ENCODE assay signal across 8 cellular contexts in the genomic region with DNA sequence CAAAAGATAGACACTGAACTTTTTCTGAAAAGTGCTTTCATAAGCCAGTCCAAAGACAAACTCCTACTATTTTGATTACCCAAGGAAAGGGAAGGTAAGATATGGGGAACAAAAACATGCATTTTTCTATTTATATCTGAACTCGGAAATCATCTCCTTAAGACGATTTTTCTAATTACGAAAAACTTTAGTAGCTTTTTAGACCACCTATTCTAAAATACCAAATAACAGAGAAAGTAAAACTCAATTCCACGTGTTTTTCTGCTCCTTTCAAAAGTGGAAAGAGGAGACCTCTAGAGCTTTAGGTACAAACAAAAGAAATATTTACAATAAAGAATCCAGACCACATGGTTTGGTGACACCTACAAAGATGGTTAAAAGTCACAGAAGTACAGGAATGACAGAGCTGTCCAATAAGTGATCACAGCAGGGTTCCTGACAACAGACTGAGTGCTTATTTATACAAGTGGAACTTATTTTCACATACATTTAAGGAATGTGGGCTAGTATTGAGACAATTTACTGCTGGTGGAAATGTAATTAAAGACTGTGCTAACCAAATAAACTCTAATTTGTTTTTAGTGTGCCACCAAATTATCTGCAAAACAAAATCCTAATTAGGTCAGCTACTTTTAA. TPM values are rescaled to one million over a fixed set of nuclear protein-coding genes. Genes with fewer than 3 reads are reported as not detected.
A peak's percentile ranks its signal among the peaks of the same experiment; 100 is the strongest.
DNase-seq lines count a peak whose midpoint lies in the region; ATAC-seq, FAIRE-seq and TF ChIP-seq lines count a peak whose summit lies in the region.
"Had no signal": no experiment of that assay in that cellular context is flagged by ENCODE, and none has a peak within 500 bp of the region (broad histone marks: within the 10 kb centered on the region; RNA-seq: fewer than 3 reads in every experiment).

No MANE protein-coding gene starts in this region.

- H3K4me3 ChIP-seq in HUES48 (ENCODE audit: low read depth, low read length), result peak overlapping the region; percentile 82; the same call in 1 of the 2 replicates
- peak overlapping the region; percentile 13; the same call in 1 of the 2 replicates for H3K4me3 ChIP-seq in GM12878
- peak overlapping the region; percentile 61 to 66 for H3K4me3 ChIP-seq in left lung
- H3K4me3 ChIP-seq in suprapubic skin, result peak overlapping the region; percentile 71

- peak overlapping the region; percentile 17 for H3K4me2 ChIP-seq in GM12878 (ENCODE audit: control insufficient read depth, insufficient read depth)

- SMC1A ChIA-PET in GM12878 (lab: Charles Lee; ENCODE audit: uncharacterized antibody, unreplicated experiment), result interaction anchor here (0.8 to 1.1 kb wide), 2 partner anchors 9 to 17 kb away, joined by 3 to 4 read pairs; no protein-coding TSS in a partner anchor

- 26% methylated on average over 4 of the region's 4 CpGs for WGBS in GM12878 (ENCODE audit: insufficient coverage, insufficient replicate concordance, low lambda C conversion rate, missing lambda C conversion rate)
- WGBS in suprapubic skin, result 13% methylated on average over 4 of the region's 4 CpGs

- POLR2A ChIA-PET in GM12878 (lab: Charles Lee), result no interaction called here

- TF ChIP-seq RAD21 in GM12878 (IDR thresholded peaks at IDR 0.05; ENCODE audit: insufficient read depth, low read depth, low read length), result no peak

- RAD21 ChIA-PET in GM12878 (lab: Charles Lee; ENCODE audit: unreplicated experiment), result no interaction called here

- DNase-seq in GM12878 (ENCODE audit: low read depth, low spot score) (no peak), left lung (no peak), suprapubic skin (ENCODE audit: low spot score in 2 of 2) (no peak), mesenteric fat pad (ENCODE audit: low spot score) (no peak), HCEC 1CT (no peak)

- intact Hi-C loops in GM12878 (cut with micrococcal nuclease; ENCODE audit: unreplicated experiment) (no loop called here), left lung (cut with DNase I) (no loop called here)

- H3K4me1 ChIP-seq in HUES48 (ENCODE audit: control insufficient read depth, insufficient read depth, low read length) (peaks cover 42% of the 10 kb centered on the region), GM12878 (ENCODE audit: control insufficient read depth, insufficient read depth, low read length) (peaks cover 3% of the 10 kb centered on the region; the same call in 1 of the 2 replicates), left lung (peaks cover 0 to 10% of the 10 kb centered on the region in 2 donors), suprapubic skin (peaks cover 55% of the 10 kb centered on the region)

- TSS peak; percentile 49 for BruUV-seq in GM12878 (replicated peaks; lab: Mats Ljungman, UMichigan)

- TF ChIP-seq POLR2A in GM12878 (IDR thresholded peaks at IDR 0.05; ENCODE audit: low read depth, low read length), result no peak
- no peak for TF ChIP-seq POLR2A in suprapubic skin (IDR thresholded peaks at IDR 0.05)

- H2AFZ ChIP-seq in GM12878 (ENCODE audit: control insufficient read depth, low read depth, low read length), result no peak overlapping the region

- peak overlapping the region; percentile 63 for H3K27ac ChIP-seq in HUES48 (ENCODE audit: low read depth, low read length)
- no peak overlapping the region for H3K27ac ChIP-seq in GM12878 (ENCODE audit: control insufficient read depth, insufficient read depth)
- peak overlapping the region; percentile 86 to 97 for H3K27ac ChIP-seq in left lung
- peak overlapping the region; percentile 93 for H3K27ac ChIP-seq in suprapubic skin

- H3K27me3 ChIP-seq in HUES48 (ENCODE audit: control insufficient read depth, insufficient read depth, low read length), result peaks cover 21% of the 10 kb centered on the region
- H3K27me3 ChIP-seq in GM12878 (replicated peaks in 1 of 2; ENCODE audit: control insufficient read depth in 2 of 2, insufficient read depth in 2 of 2, low read length in 1 of 2), result no peaks in the 10 kb centered on the region
- H3K27me3 ChIP-seq in left lung, result peaks cover 0 to 33% of the 10 kb centered on the region in 2 donors
- H3K27me3 ChIP-seq in suprapubic skin, result no peaks in the 10 kb centered on the region

- in situ Hi-C loops in GM12878 (cut with MboI), result no loop called here

- H3K9me3 ChIP-seq in HUES48 (ENCODE audit: control insufficient read depth, insufficient read depth, low read length) (no peaks in the 10 kb centered on the region), GM12878 (replicated peaks; ENCODE audit: control insufficient read depth, insufficient read depth, low read length) (no peaks in the 10 kb centered on the region), left lung (no peaks in the 10 kb centered on the region), suprapubic skin (no peaks in the 10 kb centered on the region)

- peak overlapping the region; percentile 45; the same call in 1 of the 2 replicates for H3K9ac ChIP-seq in HUES48 (ENCODE audit: low read depth, low read length)
- no peak overlapping the region for H3K9ac ChIP-seq in GM12878 (ENCODE audit: control insufficient read depth, insufficient read depth, low read length)

- no peak for TF ChIP-seq CTCF in GM12878 (IDR thresholded peaks at IDR 0.05 in 2 of 3, conservative IDR thresholded peaks at IDR 0.05 in 1 of 3; ENCODE audit: control insufficient read depth in 2 of 3, extremely low read depth in 1 of 3, insufficient read depth in 1 of 3, low read depth in 3 of 3, low read length in 3 of 3)
- no peak for TF ChIP-seq CTCF in left lung (IDR thresholded peaks at IDR 0.05)
- no peak for TF ChIP-seq CTCF in suprapubic skin (IDR thresholded peaks at IDR 0.05)

- no peaks in the 10 kb centered on the region for H4K20me1 ChIP-seq in GM12878 (ENCODE audit: control insufficient read depth, insufficient read depth)

- FAIRE-seq in GM12878 (lab: Jason Lieb, UNC), result no peak
- FAIRE-seq: colon had no signal

- ATAC-seq in GM12878, result no peak
- ATAC-seq in left lung, result no peak
- ATAC-seq in GM18868 (IDR thresholded peaks at IDR 0.05; ENCODE audit: unreplicated experiment), result no peak

- H3K79me2 ChIP-seq in GM12878 (ENCODE audit: control insufficient read depth, insufficient read depth, low read length), result peaks cover 30% of the 10 kb centered on the region

- TF ChIP-seq EP300 in GM12878 (IDR thresholded peaks at IDR 0.05; ENCODE audit: borderline replicate concordance in 1 of 2, control insufficient read depth in 1 of 2, low read depth in 2 of 2, low read length in 2 of 2) (no peak), suprapubic skin (IDR thresholded peaks at IDR 0.05) (no peak)

- peaks cover 7% of the 10 kb centered on the region; the same call in 1 of the 2 replicates for H3K36me3 ChIP-seq in HUES48 (ENCODE audit: control insufficient read depth, insufficient read depth, low read length)
- no peaks in the 10 kb centered on the region for H3K36me3 ChIP-seq in GM12878 (ENCODE audit: control insufficient read depth in 2 of 2, insufficient read depth in 2 of 2, low read length in 1 of 2)
- H3K36me3 ChIP-seq in left lung, result no peaks in the 10 kb centered on the region
- H3K36me3 ChIP-seq in suprapubic skin, result peaks cover 6% of the 10 kb centered on the region

- CTCF ChIA-PET in GM12878 (lab: Yijun Ruan, JAX), result no interaction called here

TF ChIP-seq in GM12878, 131 proteins besides CTCF, POLR2A, EP300 and RAD21:
- no peak for TF ChIP-seq TCF7 (IDR thresholded peaks at IDR 0.05; ENCODE audit: borderline replicate concordance)
- TF ChIP-seq CEBPB (IDR thresholded peaks at IDR 0.05; ENCODE audit: borderline replicate concordance in 1 of 2, low read depth in 2 of 2, low read length in 2 of 2), result no peak
- TF ChIP-seq HCFC1 (IDR thresholded peaks at IDR 0.05; ENCODE audit: low read length), result no peak
- TF ChIP-seq NRF1 (conservative IDR thresholded peaks at IDR 0.05; ENCODE audit: low read depth, low read length), result no peak
- no peak for TF ChIP-seq ZNF384 (IDR thresholded peaks at IDR 0.05; ENCODE audit: borderline replicate concordance, low read depth, low read length)
- no peak for TF ChIP-seq CREM (IDR thresholded peaks at IDR 0.05; ENCODE audit: low read depth)
- no peak for TF ChIP-seq E2F4 (IDR thresholded peaks at IDR 0.05; ENCODE audit: low read depth, low read length)
- TF ChIP-seq SREBF2 (IDR thresholded peaks at IDR 0.05; ENCODE audit: low read length), result no peak
- TF ChIP-seq MYB (IDR thresholded peaks at IDR 0.05; ENCODE audit: borderline replicate concordance, low read depth, low read length), result no peak
- TF ChIP-seq TCF12 (IDR thresholded peaks at IDR 0.05; ENCODE audit: low read depth, low read length), result no peak

RNA-seq across cellular contexts. Expression of gene LRIG3, which starts 2.5 kb away (rescaled TPM):
- 2.3 and 4.1 TPM in 2 replicates for total RNA-seq in GM12878 (2013; cell fraction: nucleolus; rRNA removed)
- 7.7 and 9.4 TPM in 2 replicates for total RNA-seq in GM12878 (2014; rRNA removed)
- total RNA-seq in GM12878 (2014; rRNA removed; fragmentation: Illumina TruSeq; extraction: Trizol), result 7.2 and 8.9 TPM in 2 replicates
- 6.1 and 8.5 TPM in 2 replicates for total RNA-seq in GM12878 (2021)
- 3.4 TPM for polyA plus RNA-seq in GM12878 (2011; ENCODE audit: low read depth)
- 1.4 and 2.1 TPM in 2 replicates for polyA plus RNA-seq in GM12878 (2011; rRNA removed)
- polyA plus RNA-seq in GM12878 (2011; cell fraction: cytosol; rRNA removed), result 0.99 and 1.1 TPM in 2 replicates
- polyA plus RNA-seq in GM12878 (2011; cell fraction: nucleus; rRNA removed), result 2.0 and 2.9 TPM in 2 replicates
- polyA plus RNA-seq in GM12878 (2012), result 3.2 and 4.8 TPM in 2 replicates
- polyA plus RNA-seq in GM12878 (2014; fragmentation: Illumina TruSeq; extraction: Trizol), result 4.1 and 9.0 TPM in 2 replicates
- polyA plus RNA-seq in GM12878 (2014; fragmentation: Nextera tagmentation; extraction: Ambion mirVana), result 1 to 10 TPM in 1 of 2 experiments, under 1 TPM in 1; 0.95 to 1.1 TPM
- 3.4 and 6.8 TPM in 2 replicates for polyA plus RNA-seq in GM12878 (2014; rRNA removed)
- 1 to 10 TPM; 4.7 to 5.2 TPM for polyA plus RNA-seq in GM12878 (2016; fragmentation: Nextera tagmentation; extraction: Ambion mirVana)
- polyA minus RNA-seq in GM12878 (2011; rRNA and poly(A)+ RNA removed), result 3.2 and 5.0 TPM in 2 replicates
- polyA minus RNA-seq in GM12878 (2011; cell fraction: cytosol; rRNA and poly(A)+ RNA removed), result 0.94 and 1.2 TPM in 2 replicates
- 2.9 and 6.4 TPM in 2 replicates for polyA minus RNA-seq in GM12878 (2011; cell fraction: nucleus; rRNA and poly(A)+ RNA removed)
- total RNA-seq in left lung, result 10 to 100 TPM; 26.8 to 28.6 TPM
- total RNA-seq in suprapubic skin, result 100 to 1,000 TPM in 3 of 4 donors, 10 to 100 TPM in 1; 56.5 to 225 (median 110) TPM
- 17.6 TPM for total RNA-seq in mesenteric fat pad

Comparison
In these comparisons a context has a peak if more than half of its experiments do, and no peak if none do; other contexts are left out.
1. H3K4me3 ChIP-seq: peak in every context shown above with its lines; median percentile 82 in HUES48; 71 in suprapubic skin; 64 in left lung; 13 in GM12878.